1 cellular context compared by ENCODE assay signal in genomic region chr5:32279786-32280185, GRCh38.
TF ChIP-seq lines count a peak whose summit lies in the region.

No MANE protein-coding gene starts in this region.

TF ChIP-seq in H1, 55 proteins besides CTCF, POLR2A, EP300 and RAD21:
- no peak for TF ChIP-seq CREB1 (IDR thresholded peaks at IDR 0.05)
- no peak for TF ChIP-seq POLR2AphosphoS5 (IDR thresholded peaks at IDR 0.05; ENCODE audit: low read depth, low read length)
- TF ChIP-seq KDM1A (IDR thresholded peaks at IDR 0.05; ENCODE audit: borderline replicate concordance, low read length): no peak
- no peak for TF ChIP-seq EGR1 (IDR thresholded peaks at IDR 0.05; ENCODE audit: borderline replicate concordance, low read depth, low read length)
- TF ChIP-seq ATF2 (IDR thresholded peaks at IDR 0.05; ENCODE audit: low read length): no peak
- TF ChIP-seq YY1 (IDR thresholded peaks at IDR 0.05; ENCODE audit: low read depth, low read length): no peak
- TF ChIP-seq RBBP5 (IDR thresholded peaks at IDR 0.05; ENCODE audit: borderline replicate concordance, low read depth, low read length): no peak
